ENCODE assay signal across 16 cellular contexts in genomic region chr1:91689586-91690481, GRCh38.
A peak's percentile ranks its signal among the peaks of the same experiment; 100 is the strongest.
DNase-seq lines count a peak whose midpoint lies in the region; ATAC-seq and TF ChIP-seq lines count a peak whose summit lies in the region.
"Had no signal": no experiment of that assay in that cellular context is flagged by ENCODE, and none has a peak within 500 bp of the region (broad histone marks: within the 10 kb centered on the region; RNA-seq: fewer than 3 reads in every experiment).

No MANE protein-coding gene starts in this region.

- no peak for TF ChIP-seq CTCF in esophagus squamous epithelium (IDR thresholded peaks at IDR 0.05)
- no peak for TF ChIP-seq CTCF in tibial artery (IDR thresholded peaks at IDR 0.05)

- H3K18ac ChIP-seq in mesenchymal stem cell (ENCODE audit: low read depth in 1 of 2, low read length in 2 of 2) = no peak overlapping the region

- no peak for DNase-seq in esophagus squamous epithelium (lab: John Stamatoyannopoulos, UW)
- peak; percentile 58 for DNase-seq in mesenchymal stem cell
- no peak for DNase-seq in tibial artery
- no peak for DNase-seq in stimulated activated naive CD4-positive, alpha-beta T cell treated with Interleukin-2 at 50 U/mL for 16 hours (lab: John Stamatoyannopoulos, UW)
- DNase-seq in 8988T = no peak
- DNase-seq: NCI-H1048; NCI-H226; posterior cingulate gyrus; SK-N-SH; stimulated activated CD4-positive, alpha-beta T cell treated with anti-CD3 and anti-CD28 coated beads, Interleukin-1b, Interleukin-23, amount 100 ng/mL, for 48 hours; stimulated activated CD8-positive, alpha-beta memory T cell treated with anti-CD3 and anti-CD28 coated beads, Interleukin-4, amount 100 ng/mL, for 48 hours had no signal

- no peaks in the 10 kb centered on the region for H3K79me1 ChIP-seq in mesenchymal stem cell (replicated peaks; ENCODE audit: low read length, poor library complexity, severe bottlenecking)

- H3K36me3 Mint-ChIP-seq in activated T-helper 17 cell treated with anti-CD3 and anti-CD28 coated beads, Interleukin-2, amount 50 U/mL, for 72 hours (ENCODE audit: low read depth) = peaks cover 37% of the 10 kb centered on the region
- H3K36me3 Mint-ChIP-seq: activated naive CD4-positive, alpha-beta T cell treated with anti-CD3 and anti-CD28 coated beads, Interleukin-2, amount 50 U/mL, for 72 hours; CD14-positive monocyte had no signal

- H2BK12ac ChIP-seq in mesenchymal stem cell (ENCODE audit: low read length in 2 of 2) = no peak overlapping the region

- H3K27me3 ChIP-seq in esophagus squamous epithelium (no peaks in the 10 kb centered on the region), mesenchymal stem cell (ENCODE audit: control insufficient read depth in 1 of 2, insufficient read depth in 1 of 2, low read length in 2 of 2) (no peaks in the 10 kb centered on the region), tibial artery (no peaks in the 10 kb centered on the region)

- peak overlapping the region; percentile 48 for H3K27ac Mint-ChIP-seq in activated T-helper 17 cell treated with anti-CD3 and anti-CD28 coated beads, Interleukin-2, amount 50 U/mL, for 72 hours
- H3K27ac Mint-ChIP-seq: activated naive CD4-positive, alpha-beta T cell treated with anti-CD3 and anti-CD28 coated beads, Interleukin-2, amount 50 U/mL, for 72 hours; CD14-positive monocyte had no signal

- peaks cover 11 to 64% (median 44%) of the 10 kb centered on the region in 3 donors for H3K4me1 ChIP-seq in esophagus squamous epithelium
- no peaks in the 10 kb centered on the region for H3K4me1 ChIP-seq in mesenchymal stem cell (ENCODE audit: control insufficient read depth, insufficient read depth, low read depth, low read length)
- H3K4me1 ChIP-seq in tibial artery = peaks cover 0 to 36% (median 15%) of the 10 kb centered on the region in 4 donors

- H3K4me3 ChIP-seq in esophagus squamous epithelium = no peak overlapping the region
- H3K4me3 ChIP-seq in mesenchymal stem cell (ENCODE audit: insufficient read depth in 1 of 2, low read depth in 1 of 2, low read length in 2 of 2) = no peak overlapping the region
- no peak overlapping the region for H3K4me3 ChIP-seq in tibial artery

- no peak overlapping the region for H2AFZ ChIP-seq in mesenchymal stem cell (ENCODE audit: low read depth, low read length)

- no peak overlapping the region for H2AK5ac ChIP-seq in mesenchymal stem cell (ENCODE audit: low read length, severe bottlenecking)

- intact Hi-C loops in esophagus squamous epithelium (cut with DNase I) = no loop called here
- intact Hi-C loops in tibial artery (cut with DNase I; ENCODE audit: low total_unique reads) = no loop called here

- H3K4ac ChIP-seq in mesenchymal stem cell (ENCODE audit: low read depth in 1 of 2, low read length in 2 of 2) = no peak overlapping the region

- peaks cover 0 to 44% (median 0%) of the 10 kb centered on the region in 3 donors for H3K36me3 ChIP-seq in esophagus squamous epithelium
- H3K36me3 ChIP-seq in mesenchymal stem cell (ENCODE audit: control insufficient read depth in 1 of 2, insufficient read depth in 2 of 2, low read depth in 1 of 2, low read length in 2 of 2) = peaks cover 3 to 88% of the 10 kb centered on the region in 2 experiments
- H3K36me3 ChIP-seq in tibial artery = peaks cover 0 to 9% (median 0%) of the 10 kb centered on the region in 3 donors

- H2BK5ac ChIP-seq in mesenchymal stem cell (ENCODE audit: low read depth, low read length, poor library complexity, severe bottlenecking) = no peak overlapping the region

- H4K91ac ChIP-seq in mesenchymal stem cell (ENCODE audit: low read length) = no peak overlapping the region

- no peaks in the 10 kb centered on the region for H3K9me3 Mint-ChIP-seq in activated T-helper 17 cell treated with anti-CD3 and anti-CD28 coated beads, Interleukin-2, amount 50 U/mL, for 72 hours
- H3K9me3 Mint-ChIP-seq: activated naive CD4-positive, alpha-beta T cell treated with anti-CD3 and anti-CD28 coated beads, Interleukin-2, amount 50 U/mL, for 72 hours had no signal

- 77 to 83% methylated on average over 12 of the region's 12 CpGs for WGBS in esophagus squamous epithelium, 2 donors
- 79% methylated on average over 9 of the region's 12 CpGs for WGBS in mesenchymal stem cell

- H3K27ac ChIP-seq in esophagus squamous epithelium = peak overlapping the region in 3 of 4 donors; percentile 58 to 73 (median 67)
- no peak overlapping the region for H3K27ac ChIP-seq in mesenchymal stem cell (ENCODE audit: low read length, poor library complexity, severe bottlenecking)
- H3K27ac ChIP-seq in tibial artery = peak overlapping the region; percentile 40 to 49

- no peak overlapping the region for H3K14ac ChIP-seq in mesenchymal stem cell (ENCODE audit: low read length in 2 of 2)

- peak overlapping the region; percentile 22 for H3K4me3 Mint-ChIP-seq in activated T-helper 17 cell treated with anti-CD3 and anti-CD28 coated beads, Interleukin-2, amount 50 U/mL, for 72 hours
- H3K4me3 Mint-ChIP-seq: CD14-positive monocyte had no signal

- peak overlapping the region; percentile 75 for H3K9ac ChIP-seq in mesenchymal stem cell (ENCODE audit: low read length)
- H3K9ac ChIP-seq: SK-N-SH had no signal

- H2BK120ac ChIP-seq in mesenchymal stem cell (ENCODE audit: low read depth, low read length) = no peak overlapping the region

- no peak overlapping the region for H2BK15ac ChIP-seq in mesenchymal stem cell (ENCODE audit: low read depth, poor library complexity, severe bottlenecking)

- H3K4me1 Mint-ChIP-seq in activated T-helper 17 cell treated with anti-CD3 and anti-CD28 coated beads, Interleukin-2, amount 50 U/mL, for 72 hours = peaks cover 8% of the 10 kb centered on the region

- no peak for ATAC-seq in activated T-helper 17 cell treated with anti-CD3 and anti-CD28 coated beads, Interleukin-2, amount 50 U/mL, for 72 hours (replicated peaks)
- ATAC-seq in GM21526 (IDR thresholded peaks at IDR 0.05; ENCODE audit: low FRiP score, unreplicated experiment) (no peak), HG02973 (IDR thresholded peaks at IDR 0.05; ENCODE audit: unreplicated experiment) (no peak)
- ATAC-seq: activated naive CD4-positive, alpha-beta T cell treated with anti-CD3 and anti-CD28 coated beads, Interleukin-2, amount 50 U/mL, for 72 hours had no signal

- no peak for TF ChIP-seq POLR2A in esophagus squamous epithelium (IDR thresholded peaks at IDR 0.05)

- no peak overlapping the region for H4K8ac ChIP-seq in mesenchymal stem cell (ENCODE audit: low read length)

- no peak overlapping the region for H3K4me2 ChIP-seq in mesenchymal stem cell (ENCODE audit: low read length, poor library complexity, severe bottlenecking)
- H3K4me2 ChIP-seq: SK-N-SH had no signal

- no peak overlapping the region for H3K23ac ChIP-seq in mesenchymal stem cell (ENCODE audit: low read length in 2 of 2)

- no peaks in the 10 kb centered on the region for H3K27me3 Mint-ChIP-seq in activated T-helper 17 cell treated with anti-CD3 and anti-CD28 coated beads, Interleukin-2, amount 50 U/mL, for 72 hours

- H3K9me3 ChIP-seq in esophagus squamous epithelium (no peaks in the 10 kb centered on the region), mesenchymal stem cell (ENCODE audit: control insufficient read depth, low read length) (no peaks in the 10 kb centered on the region), tibial artery (no peaks in the 10 kb centered on the region)
- H3K9me3 ChIP-seq: SK-N-SH had no signal
